Comparison of ENCODE assay signal across 28 cellular contexts in genomic region chr1:101379037-101379436, GRCh38.
"Had no signal": no experiment of that assay in that cellular context is flagged by ENCODE, and none has a peak within 500 bp of the region (broad histone marks: within the 10 kb centered on the region; RNA-seq: fewer than 3 reads in every experiment).

No MANE protein-coding gene starts in this region.

- FAIRE-seq: bronchial epithelial cell had no signal

- H3K36me3 ChIP-seq: ascending aorta, MG63, Peyer's patch had no signal

- H3K36me3 Mint-ChIP-seq: activated naive CD4-positive, alpha-beta T cell treated with anti-CD3 and anti-CD28 coated beads, Interleukin-2, amount 50 U/mL, for 72 hours had no signal

- H3K4me1 ChIP-seq: ascending aorta, body of pancreas, Peyer's patch had no signal

- H3K27ac Mint-ChIP-seq: activated naive CD4-positive, alpha-beta T cell treated with anti-CD3 and anti-CD28 coated beads, Interleukin-2, amount 50 U/mL, for 72 hours; activated naive CD8-positive, alpha-beta T cell treated with anti-CD3 and anti-CD28 coated beads, Interleukin-2, amount 50 U/mL, for 24 hours; activated T-cell treated with anti-CD3 and anti-CD28 coated beads, Interleukin-2, amount 50 U/mL, for 24 hours had no signal

- H3K9me3 ChIP-seq: body of pancreas, MG63, Peyer's patch had no signal

- ATAC-seq: activated CD4-positive, CD25-positive, alpha-beta regulatory T cell treated with anti-CD3 and anti-CD28 coated beads, Interleukin-2, amount 50 U/mL, for 24 hours; activated naive CD4-positive, alpha-beta T cell treated with anti-CD3 and anti-CD28 coated beads, Interleukin-2, amount 50 U/mL, for 72 hours; activated naive CD8-positive, alpha-beta T cell treated with anti-CD3 and anti-CD28 coated beads, Interleukin-2, amount 50 U/mL, for 24 hours; body of pancreas had no signal

- H3K27me3 ChIP-seq: ascending aorta, body of pancreas, MG63, Peyer's patch had no signal

- H3K27me3 Mint-ChIP-seq: activated naive CD8-positive, alpha-beta T cell treated with anti-CD3 and anti-CD28 coated beads, Interleukin-2, amount 50 U/mL, for 24 hours; activated T-cell treated with anti-CD3 and anti-CD28 coated beads, Interleukin-2, amount 50 U/mL, for 24 hours had no signal

- H3K27ac ChIP-seq: ascending aorta, body of pancreas, Peyer's patch had no signal

- H3K9me3 Mint-ChIP-seq: activated naive CD4-positive, alpha-beta T cell treated with anti-CD3 and anti-CD28 coated beads, Interleukin-2, amount 50 U/mL, for 72 hours; activated naive CD8-positive, alpha-beta T cell treated with anti-CD3 and anti-CD28 coated beads, Interleukin-2, amount 50 U/mL, for 24 hours; activated T-cell treated with anti-CD3 and anti-CD28 coated beads, Interleukin-2, amount 50 U/mL, for 24 hours; T-helper 1 cell treated with Interleukin-12 subunit alpha and Interleukin-12 subunit beta and Interleukin-4 antibody, amounts not matched to agents 30 μg/mL and 1 μg/mL, for 36 hours had no signal

- H3K4me3 Mint-ChIP-seq: activated CD8-positive, alpha-beta memory T cell treated with anti-CD3 and anti-CD28 coated beads, Interleukin-2, amount 10 ng/mL, durations not matched to agents 7 days and 5 days; activated naive CD8-positive, alpha-beta T cell treated with anti-CD3 and anti-CD28 coated beads, Interleukin-2, amount 50 U/mL, for 24 hours; activated T-cell treated with anti-CD3 and anti-CD28 coated beads, Interleukin-2, amount 50 U/mL, for 24 hours had no signal

- H3K4me3 ChIP-seq: ascending aorta, body of pancreas, MG63, Peyer's patch had no signal

- DNase-seq: activated CD4-positive, alpha-beta T cell treated with anti-CD3 and anti-CD28 coated beads for 48 hours; activated CD4-positive, alpha-beta T cell treated with anti-CD3 and anti-CD28 coated beads, Interleukin-2, amount 50 U/mL, for 48 hours; activated CD8-positive, alpha-beta memory T cell treated with anti-CD3 and anti-CD28 coated beads, Interleukin-2, amount 10 ng/mL, durations not matched to agents 7 days and 5 days; activated effector memory CD4-positive, alpha-beta T cell treated with anti-CD3 and anti-CD28 coated beads, Interleukin-2, amount 50 U/mL, for 16 hours; activated naive CD4-positive, alpha-beta T cell treated with Interleukin-2 at 50 U/mL for 16 hours; activated naive CD8-positive, alpha-beta T cell treated with anti-CD3 and anti-CD28 coated beads, Interleukin-2, amount 50 U/mL, for 24 hours; activated T-cell treated with anti-CD3 and anti-CD28 coated beads, Interleukin-2, amount 50 U/mL, for 24 hours; amniotic stem cell; body of pancreas; central memory CD4-positive, alpha-beta T cell; MG63; MV-4-11; NCI-H1092 treated with DMSO at 0.1 percent for 48 hours; NCI-H1417 treated with DMSO at 0.1 percent for 48 hours; NCI-H1694 treated with DMSO at 0.1 percent for 48 hours; NCI-H2029 treated with DMSO at 0.1 percent for 48 hours; NCI-H345; NCI-H510A; NCI-H526 treated with DMSO at 0.1 percent for 48 hours; NCI-H82; OCI-M1; Peyer's patch; SHP77 treated with DMSO at 0.1 percent for 48 hours had no signal
